ENCODE assay signal across 28 cellular contexts in the genomic region with DNA sequence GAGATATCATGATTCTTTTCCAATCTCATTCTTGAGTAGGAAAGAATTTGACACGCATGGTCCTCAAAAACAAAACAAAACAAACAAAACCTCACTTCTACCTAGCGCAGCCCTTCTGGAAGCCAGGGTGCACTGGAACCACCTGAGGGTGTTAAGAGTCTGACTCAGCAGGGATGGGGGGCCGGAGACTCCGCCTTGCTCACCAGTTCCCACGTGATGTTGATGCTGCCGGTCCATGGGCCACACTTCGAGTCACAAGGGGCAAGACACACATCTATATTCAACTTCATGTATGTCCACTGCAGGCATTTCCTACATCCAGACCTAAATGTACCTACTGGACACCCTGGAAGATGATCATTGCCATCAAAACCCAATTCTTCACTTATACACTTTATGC. TPM values are rescaled to one million over a fixed set of nuclear protein-coding genes. Genes with fewer than 3 reads are reported as not detected.
DNase-seq lines count a peak whose midpoint lies in the region; ATAC-seq, FAIRE-seq and TF ChIP-seq lines count a peak whose summit lies in the region.
"Had no signal": no experiment of that assay in that cellular context is flagged by ENCODE, and none has a peak within 500 bp of the region (broad histone marks: within the 10 kb centered on the region; RNA-seq: fewer than 3 reads in every experiment).

No MANE protein-coding gene starts in this region.

- H3K23me2 ChIP-seq in H9 (ENCODE audit: insufficient read length, low read depth, low read length, poor library complexity, severe bottlenecking): peaks cover 5% of the 10 kb centered on the region

- no CpG with 5 or more reads among the region's 7 CpGs for WGBS in H9 (ENCODE audit: extremely low coverage, insufficient read length, low lambda C conversion rate)
- no CpG with 5 or more reads among the region's 7 CpGs for WGBS in neuronal stem cell (ENCODE audit: extremely low coverage in 2 of 2, insufficient read length in 2 of 2, insufficient replicate concordance in 1 of 2), 2 donors

- H3K4me3 ChIP-seq in neuronal stem cell (ENCODE audit: low read length in 2 of 2): no peak overlapping the region
- H3K4me3 ChIP-seq: GM12878 had no signal

- TF ChIP-seq POLR2A in GM12891 (IDR thresholded peaks at IDR 0.05; ENCODE audit: low read depth, low read length): no peak

- H2AK5ac ChIP-seq in H9 (ENCODE audit: insufficient read length, low read length) (no peak overlapping the region), neuronal stem cell (ENCODE audit: low read depth, low read length) (no peak overlapping the region)

- H3K14ac ChIP-seq in H9 (ENCODE audit: insufficient read depth, low read length) (no peak overlapping the region), neuronal stem cell (ENCODE audit: low read length) (no peak overlapping the region)

- H3K9me3 ChIP-seq in H9 (ENCODE audit: control insufficient read depth, low read depth, low read length) (no peaks in the 10 kb centered on the region), neuronal stem cell (replicated peaks in 1 of 2; ENCODE audit: control insufficient read depth in 2 of 2, insufficient read depth in 1 of 2, low read depth in 1 of 2, low read length in 2 of 2) (no peaks in the 10 kb centered on the region)

- no peak for FAIRE-seq in GM12891 (lab: Jason Lieb, UNC)
- FAIRE-seq: GM12878, RCC 7860 had no signal

- H3K4me1 ChIP-seq in H9 (ENCODE audit: insufficient read depth, low read length) (no peaks in the 10 kb centered on the region), neuronal stem cell (ENCODE audit: control insufficient read depth in 2 of 2, insufficient read depth in 1 of 2, low read depth in 1 of 2, low read length in 2 of 2) (peaks cover 3 to 4% of the 10 kb centered on the region in 2 donors)

- intact Hi-C loops in sciatic nerve (cut with DNase I): loop anchor here (10.0 kb wide), 1 partner anchor 774 kb away; no protein-coding TSS in a partner anchor

- H3T11ph ChIP-seq in H9 (ENCODE audit: low read length): no peak overlapping the region

- no peaks in the 10 kb centered on the region for H3K36me3 ChIP-seq in neuronal stem cell (replicated peaks in 1 of 2; ENCODE audit: control insufficient read depth in 2 of 2, insufficient read depth in 2 of 2, low read length in 2 of 2)

- H3K79me1 ChIP-seq in H9 (ENCODE audit: insufficient read depth, low read depth, low read length, poor library complexity, severe bottlenecking) (no peaks in the 10 kb centered on the region), neuronal stem cell (ENCODE audit: low read depth, low read length) (no peaks in the 10 kb centered on the region)

- H3K27ac Mint-ChIP-seq in H9: peak overlapping the region in 1 of 3 experiments; percentile 10; a peak in 1 of 7 replicates
- H3K27ac Mint-ChIP-seq: CD8-positive, alpha-beta memory T cell; IgD-negative memory B cell had no signal

- H3K9ac ChIP-seq in H9 (ENCODE audit: extremely low read depth, insufficient read length, low read length) (no peak overlapping the region), neuronal stem cell (ENCODE audit: low read depth, low read length, poor library complexity) (no peak overlapping the region)

- H2BK15ac ChIP-seq in H9 (ENCODE audit: low read depth, low read length): no peak overlapping the region
- H2BK15ac ChIP-seq in neuronal stem cell (ENCODE audit: low read length): no peak overlapping the region

- no peaks in the 10 kb centered on the region for H3K36me3 Mint-ChIP-seq in H9 (ENCODE audit: insufficient read depth in 1 of 3, low read depth in 3 of 3)
- H3K36me3 Mint-ChIP-seq: CD8-positive, alpha-beta memory T cell; IgD-negative memory B cell had no signal

- peak; percentile 14 for DNase-seq in H9
- DNase-seq in activated CD8-positive, alpha-beta memory T cell treated with anti-CD3 and anti-CD28 coated beads, Interleukin-2, amount 50 U/mL, for 48 hours: peak; percentile 8
- DNase-seq in islet precursor cell: peak; percentile 49
- DNase-seq in sciatic nerve (ENCODE audit: low spot score): peak; percentile 35
- DNase-seq in ecto neural progenitor cell (ENCODE audit: low spot score): no peak
- DNase-seq in neuronal stem cell (ENCODE audit: low spot score): no peak
- no peak for DNase-seq in GM12891 (ENCODE audit: insufficient read length, low spot score)
- DNase-seq: C1 segment of cervical spinal cord; CD8-positive, alpha-beta memory T cell; DMS 273 treated with DMSO at 0.1 percent for 48 hours; DMS79; EL; GDM1; GOT3; HCEC 1CT; NCI-H1092; NCI-H1417 treated with DMSO at 0.1 percent for 48 hours; NCI-H187 treated with DMSO at 0.1 percent for 48 hours; NCI-H2171 treated with DMSO at 0.1 percent for 48 hours; NCI-H345; NCI-H524; NCI-H774; SIG-M5 had no signal

- H3K4me3 Mint-ChIP-seq in H9: no peak overlapping the region
- H3K4me3 Mint-ChIP-seq: CD8-positive, alpha-beta memory T cell had no signal

- ATAC-seq in sciatic nerve (no peak), HG03565 (IDR thresholded peaks at IDR 0.05; ENCODE audit: unreplicated experiment) (no peak)
- ATAC-seq: GM12878 had no signal

- H3K27me3 ChIP-seq in H9 (ENCODE audit: insufficient read depth, low read length) (no peaks in the 10 kb centered on the region; the same call in 1 of the 2 replicates), neuronal stem cell (ENCODE audit: control insufficient read depth in 3 of 3, insufficient read depth in 3 of 3, low read depth in 1 of 3, low read length in 3 of 3) (peaks cover 0 to 43% (median 11%) of the 10 kb centered on the region in 3 experiments)

- H3K4me2 ChIP-seq in H9 (ENCODE audit: insufficient read depth, insufficient read length, low read length): no peak overlapping the region
- no peak overlapping the region for H3K4me2 ChIP-seq in neuronal stem cell (ENCODE audit: insufficient read depth, low read length, poor library complexity, severe bottlenecking)

- H2BK120ac ChIP-seq in H9 (ENCODE audit: low read depth, low read length, poor library complexity, severe bottlenecking) (no peak overlapping the region), neuronal stem cell (ENCODE audit: low read depth, low read length) (no peak overlapping the region)

- no peak overlapping the region for H4K8ac ChIP-seq in H9 (replicated peaks; ENCODE audit: insufficient read length, low read depth, low read length)
- H4K8ac ChIP-seq in neuronal stem cell (ENCODE audit: low read depth, low read length): no peak overlapping the region

- no peak overlapping the region for H4K91ac ChIP-seq in H9 (ENCODE audit: insufficient read length, low read depth, low read length)
- no peak overlapping the region for H4K91ac ChIP-seq in neuronal stem cell (ENCODE audit: low read depth, low read length, poor library complexity)

- no peak overlapping the region for H4K5ac ChIP-seq in H9 (ENCODE audit: insufficient read length, low read depth, low read length)

- peaks cover 5% of the 10 kb centered on the region for H3K27me3 Mint-ChIP-seq in H9 (ENCODE audit: low read depth)

- H2BK5ac ChIP-seq in H9 (ENCODE audit: insufficient read length, low read length): no peak overlapping the region
- H2BK5ac ChIP-seq in neuronal stem cell (ENCODE audit: low read length): no peak overlapping the region

- H2BK12ac ChIP-seq in H9 (ENCODE audit: insufficient read length, low read depth, low read length): no peak overlapping the region
- H2BK12ac ChIP-seq in neuronal stem cell (ENCODE audit: low read length): no peak overlapping the region

- no peaks in the 10 kb centered on the region for H3K9me3 Mint-ChIP-seq in H9
- H3K9me3 Mint-ChIP-seq: CD8-positive, alpha-beta memory T cell; IgD-negative memory B cell had no signal

- H3K27ac ChIP-seq in H9 (ENCODE audit: insufficient read length, low read depth, low read length) (no peak overlapping the region), neuronal stem cell (replicated peaks; ENCODE audit: low read length) (no peak overlapping the region)
- H3K27ac ChIP-seq: HL-60 had no signal

- peaks cover 14 to 23% of the 10 kb centered on the region in 2 experiments for H3K4me1 Mint-ChIP-seq in H9

- H3K18ac ChIP-seq in H9 (ENCODE audit: insufficient read length, low read depth, low read length): no peak overlapping the region
- H3K18ac ChIP-seq in neuronal stem cell (ENCODE audit: low read length): no peak overlapping the region

- no peak overlapping the region for H3K56ac ChIP-seq in H9 (ENCODE audit: insufficient read length, low read depth, low read length)

- no peaks in the 10 kb centered on the region for H3K79me2 ChIP-seq in H9 (ENCODE audit: insufficient read depth, low read length)

- H3K4ac ChIP-seq in H9 (ENCODE audit: low read depth, low read length) (no peak overlapping the region), neuronal stem cell (ENCODE audit: low read length) (no peak overlapping the region)

- TF ChIP-seq CTCF in H9 (conservative IDR thresholded peaks at IDR 0.05): no peak

- H3K23ac ChIP-seq in H9 (ENCODE audit: insufficient read length, low read depth, low read length) (no peak overlapping the region), neuronal stem cell (ENCODE audit: low read depth, low read length, poor library complexity) (no peak overlapping the region)

- H2AFZ ChIP-seq in H9 (ENCODE audit: low read length): no peak overlapping the region
- H2AFZ ChIP-seq in neuronal stem cell (ENCODE audit: low read length): no peak overlapping the region

- H2BK20ac ChIP-seq in H9 (ENCODE audit: low read depth, low read length, poor library complexity, severe bottlenecking): no peak overlapping the region

- H4K20me1 ChIP-seq in H9 (ENCODE audit: control insufficient read depth, insufficient read depth, insufficient read length): no peaks in the 10 kb centered on the region

TF ChIP-seq in GM12891, 5 proteins besides CTCF, POLR2A, EP300 and RAD21:
- TF ChIP-seq POLR2AphosphoS5 (IDR thresholded peaks at IDR 0.05; ENCODE audit: low read depth, low read length) (no peak), TAF1 (IDR thresholded peaks at IDR 0.05; ENCODE audit: low read depth, low read length) (no peak), SPI1 (IDR thresholded peaks at IDR 0.05; ENCODE audit: low read depth, low read length) (no peak), PAX5 (IDR thresholded peaks at IDR 0.05; ENCODE audit: insufficient read depth, low read length, severe bottlenecking) (no peak), POU2F2 (IDR thresholded peaks at IDR 0.05; ENCODE audit: low read depth, low read length) (no peak)

RNA-seq across cellular contexts. Expression of gene BFSP1, which starts 30.4 kb away (rescaled TPM):
- 8.6 and 9.4 TPM in 2 replicates for total RNA-seq in H9 (2021)
- total RNA-seq in sciatic nerve: 0.98 TPM
- 0.18 TPM for polyA plus RNA-seq in neuronal stem cell (2013, experiment 1 of 2)
- polyA plus RNA-seq in neuronal stem cell (2013, experiment 2 of 2): 0.17 TPM
- polyA plus RNA-seq in GM12891 (2012; ENCODE audit: low read depth, missing spikeins): 0.06 TPM
- polyA plus RNA-seq: IgD-negative memory B cell had no signal

Comparison
In these comparisons a context has a peak if more than half of its experiments do, and no peak if none do; other contexts are left out.
1. DNase-seq: peak in H9 (single experiment), activated CD8-positive, alpha-beta memory T cell treated with anti-CD3 and anti-CD28 coated beads, Interleukin-2, amount 50 U/mL, for 48 hours (single experiment), islet precursor cell (single experiment) and sciatic nerve (single experiment); none in ecto neural progenitor cell (single experiment), neuronal stem cell (single experiment) and GM12891 (single experiment).